18 cellular contexts compared by ENCODE assay signal in the genomic region with DNA sequence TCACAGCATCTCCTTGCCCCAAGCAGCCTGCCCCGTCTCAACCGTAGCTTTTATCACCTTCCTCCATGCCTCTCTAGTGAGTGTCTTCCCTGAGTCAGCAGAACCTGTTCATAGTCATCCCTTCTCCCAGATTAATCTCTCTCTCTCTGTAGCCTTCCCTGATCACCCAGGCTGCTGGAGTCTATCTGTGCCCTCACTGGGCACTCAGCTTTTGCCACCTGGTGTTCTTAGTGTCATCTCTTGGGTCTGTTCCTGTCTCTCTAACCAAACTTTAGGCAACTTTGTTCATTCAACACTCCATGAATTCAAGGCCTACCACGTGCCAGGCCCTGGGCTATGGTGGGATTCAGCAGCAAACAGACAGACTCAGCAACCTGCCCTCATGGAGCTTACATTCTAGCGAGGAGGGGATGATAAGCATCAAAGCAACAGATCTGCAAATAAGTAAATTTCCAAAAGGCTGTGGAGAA.
A peak's percentile ranks its signal among the peaks of the same experiment; 100 is the strongest.
DNase-seq lines count a peak whose midpoint lies in the region; ATAC-seq and TF ChIP-seq lines count a peak whose summit lies in the region.
"Had no signal": no experiment of that assay in that cellular context is flagged by ENCODE, and none has a peak within 500 bp of the region (broad histone marks: within the 10 kb centered on the region; RNA-seq: fewer than 3 reads in every experiment).

No MANE protein-coding gene starts in this region.

- no peak overlapping the region for H2AFZ ChIP-seq in GM23248

- no peaks in the 10 kb centered on the region for H3K27me3 Mint-ChIP-seq in activated CD8-positive, alpha-beta T cell treated with anti-CD3 and anti-CD28 coated beads for 36 hours

- peaks cover 5% of the 10 kb centered on the region for H3K4me1 Mint-ChIP-seq in activated CD8-positive, alpha-beta T cell treated with anti-CD3 and anti-CD28 coated beads for 36 hours (ENCODE audit: low read depth)

- peaks cover 4% of the 10 kb centered on the region for H3K9me3 Mint-ChIP-seq in activated CD8-positive, alpha-beta T cell treated with anti-CD3 and anti-CD28 coated beads for 36 hours
- H3K9me3 Mint-ChIP-seq: activated T-cell treated with anti-CD3 and anti-CD28 coated beads, Interleukin-2, amount 50 U/mL, for 4 hours; H9 had no signal

- H3K36me3 ChIP-seq in GM23248 (ENCODE audit: low read depth) (peaks cover 19% of the 10 kb centered on the region; the same call in 1 of the 2 replicates), heart right ventricle (peaks cover 0 to 11% (median 0%) of the 10 kb centered on the region in 9 donors), skeletal muscle tissue (ENCODE audit: control insufficient read depth in 3 of 3, insufficient read depth in 3 of 3, low read length in 3 of 3) (peaks cover 0 to 3% (median 2%) of the 10 kb centered on the region in 3 donors)
- H3K36me3 ChIP-seq: neutrophil had no signal

- H3K4me1 ChIP-seq in GM23248 (ENCODE audit: insufficient read depth): 0 out of 2 replicates have a peak, but pooled peaks cover 4% of the 10 kb centered on the region
- H3K4me1 ChIP-seq in heart right ventricle: peaks cover 19 to 75% (median 48%) of the 10 kb centered on the region in 9 donors
- peaks cover 28 to 44% (median 40%) of the 10 kb centered on the region in 3 donors for H3K4me1 ChIP-seq in skeletal muscle tissue (ENCODE audit: control insufficient read depth in 3 of 3, insufficient read depth in 3 of 3, low read length in 3 of 3)

- H3F3A ChIP-seq in GM23248 (ENCODE audit: insufficient read depth): no peaks in the 10 kb centered on the region

- no peak overlapping the region for H3K4me3 ChIP-seq in GM23248
- H3K4me3 ChIP-seq in heart right ventricle: no peak overlapping the region
- H3K4me3 ChIP-seq in skeletal muscle tissue (ENCODE audit: low read length in 3 of 3): no peak overlapping the region

- no peaks in the 10 kb centered on the region for H3K36me3 Mint-ChIP-seq in activated CD8-positive, alpha-beta T cell treated with anti-CD3 and anti-CD28 coated beads for 36 hours (ENCODE audit: low read depth)

- no peak overlapping the region for H3K4me2 ChIP-seq in GM23248 (ENCODE audit: unreplicated experiment)

- H3K27ac ChIP-seq in GM23248 (no peak overlapping the region), heart right ventricle (peak overlapping the region; percentile 68 to 96 (median 92)), skeletal muscle tissue (ENCODE audit: low read depth, low read length) (peak overlapping the region; percentile 6)
- H3K27ac ChIP-seq: C4-2B, neutrophil had no signal

- TF ChIP-seq CTCF in activated CD8-positive, alpha-beta T cell treated with anti-CD3 and anti-CD28 coated beads for 36 hours (IDR thresholded peaks at IDR 0.05): no peak
- TF ChIP-seq CTCF in heart right ventricle (IDR thresholded peaks at IDR 0.05): no peak

- in situ Hi-C loops in GM23248 (cut with MboI): no loop called here

- no peaks in the 10 kb centered on the region for H3K27me3 ChIP-seq in GM23248 (replicated peaks; ENCODE audit: insufficient read depth)
- H3K27me3 ChIP-seq in heart right ventricle: no peaks in the 10 kb centered on the region
- no peaks in the 10 kb centered on the region for H3K27me3 ChIP-seq in skeletal muscle tissue (ENCODE audit: control insufficient read depth in 3 of 3, insufficient read depth in 3 of 3, low read length in 3 of 3)
- H3K27me3 ChIP-seq: neutrophil had no signal

- 66 to 76% methylated on average over 4 of the region's 4 CpGs for WGBS in GM23248 (ENCODE audit: low coverage in 1 of 2, low lambda C conversion rate in 2 of 2, missing lambda C conversion rate in 2 of 2), 2 experiments
- WGBS in heart right ventricle, 2 donors: 92 to 97% methylated on average over 4 of the region's 4 CpGs

- peaks cover 20% of the 10 kb centered on the region; the same call in 1 of the 2 replicates for H3K79me2 ChIP-seq in GM23248 (ENCODE audit: insufficient read depth)

- no peaks in the 10 kb centered on the region for H3K9me2 ChIP-seq in GM23248 (ENCODE audit: insufficient read depth)

- H3K4me3 Mint-ChIP-seq in activated CD8-positive, alpha-beta T cell treated with anti-CD3 and anti-CD28 coated beads for 36 hours: no peak overlapping the region
- H3K4me3 Mint-ChIP-seq: activated T-cell treated with anti-CD3 and anti-CD28 coated beads, Interleukin-2, amount 50 U/mL, for 4 hours; H9 had no signal

- H3K9ac ChIP-seq in GM23248 (no peak overlapping the region), skeletal muscle tissue (ENCODE audit: low read depth in 1 of 3, low read length in 3 of 3) (no peak overlapping the region)

- intact Hi-C loops in activated CD8-positive, alpha-beta T cell treated with anti-CD3 and anti-CD28 coated beads for 36 hours (cut with micrococcal nuclease): no loop called here
- intact Hi-C loops in heart right ventricle (cut with DNase I): loop anchor here in 6 of 10 donors (2.0 to 10.0 kb wide), 5 partner anchors 51 to 161 kb away; partner anchors contain the start of gene SMAD7 (in 1 of the 6)

- DNase-seq in GM23248: peak; percentile 47
- DNase-seq in activated CD8-positive, alpha-beta T cell treated with anti-CD3 and anti-CD28 coated beads for 36 hours: no peak
- no peak for DNase-seq in heart right ventricle
- DNase-seq in germinal center (ENCODE audit: low spot score): no peak
- DNase-seq in stimulated activated CD8-positive, alpha-beta memory T cell treated with anti-CD3 and anti-CD28 coated beads, Interleukin-4, amount 100 ng/mL, for 48 hours: no peak
- DNase-seq in NCI-H69 (lab: John Stamatoyannopoulos, UW): no peak
- DNase-seq: activated CD4-positive, CD25-positive, alpha-beta regulatory T cell; activated T-cell treated with anti-CD3 and anti-CD28 coated beads, Interleukin-2, amount 50 U/mL, for 4 hours; DND-41; H9; mesenchymal stem cell; NCI-H146; NCI-H524 had no signal

- CTCF ChIA-PET in activated CD8-positive, alpha-beta T cell treated with anti-CD3 and anti-CD28 coated beads for 36 hours (lab: Charles Lee): interaction anchor here (0.9 to 3.9 kb wide), 4 partner anchors 10 to 161 kb away, joined by 3 to 12 read pairs (median 4); no protein-coding TSS in a partner anchor

- POLR2A ChIA-PET in activated CD8-positive, alpha-beta T cell treated with anti-CD3 and anti-CD28 coated beads for 36 hours (lab: Charles Lee): interaction anchor here (1.0 to 1.2 kb wide), 2 partner anchors 13 to 305 kb away, joined by 3 read pairs; no protein-coding TSS in a partner anchor

- no peaks in the 10 kb centered on the region for H3K9me3 ChIP-seq in GM23248 (ENCODE audit: low read depth)
- H3K9me3 ChIP-seq in heart right ventricle: no peaks in the 10 kb centered on the region
- H3K9me3 ChIP-seq in skeletal muscle tissue (ENCODE audit: control insufficient read depth in 3 of 3, low read length in 3 of 3): no peaks in the 10 kb centered on the region
- H3K9me3 ChIP-seq: neutrophil had no signal

- H4K20me1 ChIP-seq in GM23248 (ENCODE audit: insufficient read depth): 0 out of 2 replicates have a peak, but pooled peaks cover 3% of the 10 kb centered on the region

- peak overlapping the region; percentile 43 for H3K27ac Mint-ChIP-seq in activated CD8-positive, alpha-beta T cell treated with anti-CD3 and anti-CD28 coated beads for 36 hours

- ATAC-seq in activated CD8-positive, alpha-beta T cell treated with anti-CD3 and anti-CD28 coated beads for 36 hours: no peak
- ATAC-seq in heart right ventricle (no peak), HG03095 (IDR thresholded peaks at IDR 0.05; ENCODE audit: unreplicated experiment) (no peak)
- ATAC-seq: activated T-cell treated with anti-CD3 and anti-CD28 coated beads, Interleukin-2, amount 50 U/mL, for 4 hours; Panc1 had no signal
